ENCODE assay signal across 1 cellular context in the genomic region with DNA sequence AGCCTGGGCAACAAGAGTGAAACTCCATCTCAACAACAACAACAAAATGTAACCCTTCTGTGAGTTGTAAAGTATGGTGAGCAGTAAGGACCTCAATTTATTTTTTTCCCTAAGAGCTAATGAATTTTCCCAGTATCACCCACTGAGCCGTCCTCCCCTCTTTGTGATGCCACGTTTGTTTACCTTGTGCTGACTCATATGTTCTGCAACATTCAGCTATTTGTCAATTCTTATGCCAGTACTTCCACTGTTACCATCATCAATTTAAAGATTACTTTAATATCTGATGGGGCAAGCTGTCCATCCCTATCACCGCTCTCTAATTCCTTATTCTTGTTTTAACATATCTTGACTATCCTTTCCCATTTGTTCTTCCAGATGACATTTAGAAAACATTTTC.
TF ChIP-seq lines count a peak whose summit lies in the region.

No MANE protein-coding gene starts in this region.

TF ChIP-seq in A549, 52 proteins besides CTCF, POLR2A, EP300 and RAD21 (continued from another document):
- TF ChIP-seq, protein P1, sequence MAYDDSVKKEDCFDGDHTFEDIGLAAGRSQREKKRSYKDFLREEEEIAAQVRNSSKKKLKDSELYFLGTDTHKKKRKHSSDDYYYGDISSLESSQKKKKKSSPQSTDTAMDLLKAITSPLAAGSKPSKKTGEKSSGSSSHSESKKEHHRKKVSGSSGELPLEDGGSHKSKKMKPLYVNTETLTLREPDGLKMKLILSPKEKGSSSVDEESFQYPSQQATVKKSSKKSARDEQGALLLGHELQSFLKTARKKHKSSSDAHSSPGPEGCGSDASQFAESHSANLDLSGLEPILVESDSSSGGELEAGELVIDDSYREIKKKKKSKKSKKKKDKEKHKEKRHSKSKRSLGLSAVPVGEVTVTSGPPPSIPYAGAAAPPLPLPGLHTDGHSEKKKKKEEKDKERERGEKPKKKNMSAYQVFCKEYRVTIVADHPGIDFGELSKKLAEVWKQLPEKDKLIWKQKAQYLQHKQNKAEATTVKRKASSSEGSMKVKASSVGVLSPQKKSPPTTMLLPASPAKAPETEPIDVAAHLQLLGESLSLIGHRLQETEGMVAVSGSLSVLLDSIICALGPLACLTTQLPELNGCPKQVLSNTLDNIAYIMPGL (CRISPR knock-in tag; IDR thresholded peaks at IDR 0.05; ENCODE audit: borderline replicate concordance) = no peak
